Comparison of ENCODE assay signal across 1 cellular context in genomic region chr3:14418670-14419250, GRCh38.
TF ChIP-seq lines count a peak whose summit lies in the region.

No MANE protein-coding gene starts in this region.

TF ChIP-seq in HepG2, 621 proteins besides CTCF, POLR2A, EP300 and RAD21 (continues in another document):
- TF ChIP-seq TBX2 (CRISPR knock-in tag; IDR thresholded peaks at IDR 0.05; ENCODE audit: borderline replicate concordance), result peak; percentile 47; the same call in 1 of the 2 replicates
- TF ChIP-seq ZNF547 (CRISPR knock-in tag; IDR thresholded peaks at IDR 0.05), result 0 out of 2 replicates have a peak, but pooled peaks have one; percentile 52
- no peak for TF ChIP-seq ZNF569 (CRISPR knock-in tag; IDR thresholded peaks at IDR 0.05; ENCODE audit: borderline replicate concordance)
- TF ChIP-seq CHD4 (IDR thresholded peaks at IDR 0.05; ENCODE audit: borderline replicate concordance, low read length), result peak; percentile 97
- no peak for TF ChIP-seq NCOA5 (CRISPR knock-in tag; IDR thresholded peaks at IDR 0.05)
- no peak for TF ChIP-seq IKZF1 (IDR thresholded peaks at IDR 0.05)
- TF ChIP-seq ZNF296 (CRISPR knock-in tag; conservative IDR thresholded peaks at IDR 0.05), result no peak
- TF ChIP-seq ZNF770 (CRISPR knock-in tag; IDR thresholded peaks at IDR 0.05), result peak; percentile 77
- TF ChIP-seq CBX5 (CRISPR knock-in tag; IDR thresholded peaks at IDR 0.05; ENCODE audit: borderline replicate concordance), result no peak; the same call in 1 of the 2 replicates
- no peak for TF ChIP-seq ZNF768 (CRISPR knock-in tag; IDR thresholded peaks at IDR 0.05)
- no peak for TF ChIP-seq FOXP1 (IDR thresholded peaks at IDR 0.05)
- TF ChIP-seq FOXP1 (CRISPR knock-in tag; IDR thresholded peaks at IDR 0.05), result peak; percentile 81
- TF ChIP-seq LCORL (IDR thresholded peaks at IDR 0.05), result no peak
- peak; percentile 61; the same call in 1 of the 2 replicates for TF ChIP-seq LCORL (CRISPR knock-in tag; IDR thresholded peaks at IDR 0.05)
- no peak for TF ChIP-seq ZBTB7B (CRISPR knock-in tag; IDR thresholded peaks at IDR 0.05)
- TF ChIP-seq CSRNP1 (CRISPR knock-in tag; IDR thresholded peaks at IDR 0.05), result no peak
- TF ChIP-seq ELF1 (CRISPR knock-in tag; IDR thresholded peaks at IDR 0.05), result peak; percentile 69
- TF ChIP-seq KLF9 (CRISPR knock-in tag; IDR thresholded peaks at IDR 0.05; ENCODE audit: low read depth), result no peak
- no peak for TF ChIP-seq ZNF180 (CRISPR knock-in tag; IDR thresholded peaks at IDR 0.05; ENCODE audit: borderline replicate concordance, low read depth)
- no peak; the same call in 1 of the 2 replicates for TF ChIP-seq HMG20B (CRISPR knock-in tag; conservative IDR thresholded peaks at IDR 0.05)
- no peak for TF ChIP-seq RERE (CRISPR knock-in tag; IDR thresholded peaks at IDR 0.05; ENCODE audit: low read depth)
- TF ChIP-seq GABPB1 (CRISPR knock-in tag; IDR thresholded peaks at IDR 0.05), result no peak
- TF ChIP-seq HDAC2 (CRISPR knock-in tag; IDR thresholded peaks at IDR 0.05), result peak; percentile 85
- no peak for TF ChIP-seq ZNF644 (CRISPR knock-in tag; IDR thresholded peaks at IDR 0.05; ENCODE audit: low read depth)
- TF ChIP-seq ZNF709 (CRISPR knock-in tag; IDR thresholded peaks at IDR 0.05), result no peak
- TF ChIP-seq MAZ (IDR thresholded peaks at IDR 0.05; ENCODE audit: borderline replicate concordance, low read depth, low read length), result no peak
- TF ChIP-seq MAZ (CRISPR knock-in tag; IDR thresholded peaks at IDR 0.05; ENCODE audit: low read depth), result no peak
- TF ChIP-seq ZNF619 (CRISPR knock-in tag; IDR thresholded peaks at IDR 0.05), result no peak
- no peak for TF ChIP-seq ATRX (CRISPR knock-in tag; IDR thresholded peaks at IDR 0.05; ENCODE audit: borderline replicate concordance)
- TF ChIP-seq ARID3A (IDR thresholded peaks at IDR 0.05; ENCODE audit: low read depth, low read length), result no peak
- no peak for TF ChIP-seq ZNF382 (CRISPR knock-in tag; IDR thresholded peaks at IDR 0.05; ENCODE audit: borderline replicate concordance)
- TF ChIP-seq ZNF614 (CRISPR knock-in tag; IDR thresholded peaks at IDR 0.05; ENCODE audit: borderline replicate concordance), result 0 out of 2 replicates have a peak, but pooled peaks have one; percentile 43
- no peak for TF ChIP-seq SIX4 (CRISPR knock-in tag; IDR thresholded peaks at IDR 0.05)
- no peak for TF ChIP-seq DBP (CRISPR knock-in tag; IDR thresholded peaks at IDR 0.05; ENCODE audit: not compliant biosample characterization)
- TF ChIP-seq YEATS2 (CRISPR knock-in tag; IDR thresholded peaks at IDR 0.05; ENCODE audit: borderline replicate concordance), result no peak
- no peak for TF ChIP-seq HNRNPL (IDR thresholded peaks at IDR 0.05; ENCODE audit: low read depth, low read length)
- peak; percentile 42; the same call in 1 of the 3 replicates for TF ChIP-seq MXI1 (IDR thresholded peaks at IDR 0.05; ENCODE audit: borderline replicate concordance, low read depth, low read length)
- TF ChIP-seq RAD51 (IDR thresholded peaks at IDR 0.05; ENCODE audit: borderline replicate concordance), result no peak
- no peak for TF ChIP-seq SP2 (CRISPR knock-in tag; IDR thresholded peaks at IDR 0.05)
- no peak for TF ChIP-seq TBP (CRISPR knock-in tag; IDR thresholded peaks at IDR 0.05)
- no peak for TF ChIP-seq ZNF143 (CRISPR knock-in tag; IDR thresholded peaks at IDR 0.05)
- TF ChIP-seq HNRNPK (IDR thresholded peaks at IDR 0.05; ENCODE audit: low read depth, low read length, poor library complexity, severe bottlenecking), result no peak
- no peak for TF ChIP-seq REST (IDR thresholded peaks at IDR 0.05; ENCODE audit: borderline replicate concordance in 1 of 2, low read depth in 1 of 2, low read length in 2 of 2)
- peak; percentile 98 for TF ChIP-seq HNF1B (CRISPR knock-in tag; IDR thresholded peaks at IDR 0.05)
- peak; percentile 62 for TF ChIP-seq THAP11 (CRISPR knock-in tag; IDR thresholded peaks at IDR 0.05)
- no peak for TF ChIP-seq HNRNPUL1 (IDR thresholded peaks at IDR 0.05; ENCODE audit: low read depth, low read length)
- TF ChIP-seq ZNF747 (CRISPR knock-in tag; IDR thresholded peaks at IDR 0.05; ENCODE audit: borderline replicate concordance), result no peak
- TF ChIP-seq MYNN (CRISPR knock-in tag; IDR thresholded peaks at IDR 0.05; ENCODE audit: low read depth), result no peak
- TF ChIP-seq FOXJ3 (CRISPR knock-in tag; IDR thresholded peaks at IDR 0.05; ENCODE audit: borderline replicate concordance), result peak; percentile 57; the same call in 1 of the 2 replicates
- TF ChIP-seq SSRP1 (CRISPR knock-in tag; IDR thresholded peaks at IDR 0.05), result no peak
- peak; percentile 36; the same call in 1 of the 2 replicates for TF ChIP-seq RARA (CRISPR knock-in tag; IDR thresholded peaks at IDR 0.05)
- TF ChIP-seq CREB1 (IDR thresholded peaks at IDR 0.05), result no peak
- no peak for TF ChIP-seq CREB1 (CRISPR knock-in tag; IDR thresholded peaks at IDR 0.05)
- TF ChIP-seq CEBPB (IDR thresholded peaks at IDR 0.05; ENCODE audit: borderline replicate concordance, low read depth, low read length), result peak; percentile 92
- TF ChIP-seq FOSL2 (CRISPR knock-in tag; IDR thresholded peaks at IDR 0.05), result peak; percentile 68; the same call in 1 of the 2 replicates
